ENCODE assay signal across 8 cellular contexts in the genomic region with DNA sequence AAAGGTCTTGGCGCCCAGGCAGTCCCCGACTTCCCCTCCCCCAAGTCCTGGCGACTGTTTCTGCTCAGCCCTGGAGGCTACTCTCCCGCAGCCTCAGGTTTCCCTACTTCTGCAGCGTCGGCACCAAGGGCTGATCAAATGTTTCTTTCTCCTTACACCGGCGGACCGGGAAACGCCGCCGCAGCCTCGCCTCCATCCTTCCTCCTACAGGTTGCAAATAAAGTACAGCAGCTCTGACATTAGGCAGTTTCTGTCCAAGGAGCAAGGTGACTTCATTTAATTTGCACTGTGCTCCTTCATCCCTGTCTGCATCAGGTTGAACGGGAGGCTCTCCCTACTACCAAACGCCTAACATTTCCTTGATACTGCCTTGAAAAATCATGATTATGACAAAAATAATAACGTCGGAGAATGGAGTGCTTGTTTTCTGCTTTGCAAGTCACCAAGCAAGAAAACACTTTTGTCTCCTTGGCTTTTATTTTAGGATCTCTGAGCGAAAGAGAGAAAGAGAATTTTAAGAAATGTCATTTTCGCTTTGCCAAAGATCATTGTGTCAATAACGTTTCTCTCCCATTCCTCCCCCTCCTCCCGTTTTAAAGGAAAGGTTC. TPM values are rescaled to one million over a fixed set of nuclear protein-coding genes. Genes with fewer than 3 reads are reported as not detected.
DNase-seq lines count a peak whose midpoint lies in the region; ATAC-seq, FAIRE-seq and TF ChIP-seq lines count a peak whose summit lies in the region.
"Had no signal": no experiment of that assay in that cellular context is flagged by ENCODE, and none has a peak within 500 bp of the region (broad histone marks: within the 10 kb centered on the region; RNA-seq: fewer than 3 reads in every experiment).

No MANE protein-coding gene starts in this region.

- H3K9ac ChIP-seq in kidney (ENCODE audit: low read length in 2 of 2): peak overlapping the region; percentile 17 to 20

- TF ChIP-seq CTCF in kidney (IDR thresholded peaks at IDR 0.05; ENCODE audit: borderline replicate concordance, extremely low read depth, insufficient read depth): no peak

- peaks cover 4% of the 10 kb centered on the region for H3K9me3 Mint-ChIP-seq in stimulated activated memory B cell treated with anti-CD40 and anti-IgM and Interleukin-4, amounts not matched to agents 10 μg/mL and 1 μg/mL and 100 μg/mL, for 72 hours

- peak overlapping the region; percentile 54 to 61 for H3K27ac ChIP-seq in kidney (ENCODE audit: low read depth in 2 of 2, low read length in 2 of 2)

- ATAC-seq in stimulated activated memory B cell treated with anti-CD40 and anti-IgM and Interleukin-4, amounts not matched to agents 10 μg/mL and 1 μg/mL and 100 μg/mL, for 72 hours: no peak
- no peak for ATAC-seq in HG02763 (IDR thresholded peaks at IDR 0.05; ENCODE audit: unreplicated experiment)
- no peak for ATAC-seq in GM21423 (IDR thresholded peaks at IDR 0.05; ENCODE audit: unreplicated experiment)

- peaks cover 42% of the 10 kb centered on the region for H3K4me1 Mint-ChIP-seq in stimulated activated memory B cell treated with anti-CD40 and anti-IgM and Interleukin-4, amounts not matched to agents 10 μg/mL and 1 μg/mL and 100 μg/mL, for 72 hours

- H3K4me3 ChIP-seq in kidney (ENCODE audit: low read length in 2 of 2): peak overlapping the region; percentile 50 to 63

- peak overlapping the region; percentile 80 for H3K27ac Mint-ChIP-seq in stimulated activated memory B cell treated with anti-CD40 and anti-IgM and Interleukin-4, amounts not matched to agents 10 μg/mL and 1 μg/mL and 100 μg/mL, for 72 hours

- H3K27me3 Mint-ChIP-seq in stimulated activated memory B cell treated with anti-CD40 and anti-IgM and Interleukin-4, amounts not matched to agents 10 μg/mL and 1 μg/mL and 100 μg/mL, for 72 hours: no peaks in the 10 kb centered on the region

- H3K36me3 ChIP-seq in kidney (ENCODE audit: control insufficient read depth in 1 of 2, insufficient read depth in 2 of 2, low read length in 2 of 2): no peaks in the 10 kb centered on the region

- FAIRE-seq in kidney (lab: Jason Lieb, UNC): no peak

- H3K4me1 ChIP-seq in kidney (ENCODE audit: control insufficient read depth in 1 of 2, insufficient read depth in 1 of 2, low read depth in 1 of 2, low read length in 2 of 2): peaks cover 0 to 6% of the 10 kb centered on the region in 2 donors

- intact Hi-C loops in kidney (cut with DNase I): no loop called here

- no peaks in the 10 kb centered on the region for H3K9me3 ChIP-seq in kidney (ENCODE audit: control insufficient read depth in 1 of 2, low read length in 2 of 2)

- no peaks in the 10 kb centered on the region for H3K36me3 Mint-ChIP-seq in stimulated activated memory B cell treated with anti-CD40 and anti-IgM and Interleukin-4, amounts not matched to agents 10 μg/mL and 1 μg/mL and 100 μg/mL, for 72 hours

- peak; percentile 24 for DNase-seq in NCI-H69 (lab: John Stamatoyannopoulos, UW)
- peak; percentile 12 for DNase-seq in activated naive CD4-positive, alpha-beta T cell treated with anti-CD3 and anti-CD28 coated beads, Interleukin-2, amount 50 U/mL, for 16 hours
- DNase-seq in kidney: peak; percentile 73
- no peak for DNase-seq in NCI-H1105 (lab: John Stamatoyannopoulos, UW)

- H3K4me3 Mint-ChIP-seq in stimulated activated memory B cell treated with anti-CD40 and anti-IgM and Interleukin-4, amounts not matched to agents 10 μg/mL and 1 μg/mL and 100 μg/mL, for 72 hours: peak overlapping the region; percentile 94

RNA-seq across cellular contexts. Expression of a gene that starts 1.0 kb away (rescaled TPM):
- 7.4 TPM for total RNA-seq in kidney
- 54.3 TPM for polyA plus RNA-seq in kidney (ENCODE audit: insufficient read depth, low read depth, low replicate concordance)
- total RNA-seq: lung microvascular endothelial cell had no signal
